Comparison of ENCODE assay signal across 13 cellular contexts in the genomic region with DNA sequence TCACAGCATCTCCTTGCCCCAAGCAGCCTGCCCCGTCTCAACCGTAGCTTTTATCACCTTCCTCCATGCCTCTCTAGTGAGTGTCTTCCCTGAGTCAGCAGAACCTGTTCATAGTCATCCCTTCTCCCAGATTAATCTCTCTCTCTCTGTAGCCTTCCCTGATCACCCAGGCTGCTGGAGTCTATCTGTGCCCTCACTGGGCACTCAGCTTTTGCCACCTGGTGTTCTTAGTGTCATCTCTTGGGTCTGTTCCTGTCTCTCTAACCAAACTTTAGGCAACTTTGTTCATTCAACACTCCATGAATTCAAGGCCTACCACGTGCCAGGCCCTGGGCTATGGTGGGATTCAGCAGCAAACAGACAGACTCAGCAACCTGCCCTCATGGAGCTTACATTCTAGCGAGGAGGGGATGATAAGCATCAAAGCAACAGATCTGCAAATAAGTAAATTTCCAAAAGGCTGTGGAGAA.
A peak's percentile ranks its signal among the peaks of the same experiment; 100 is the strongest.
DNase-seq lines count a peak whose midpoint lies in the region; TF ChIP-seq lines count a peak whose summit lies in the region.
"Had no signal": no experiment of that assay in that cellular context is flagged by ENCODE, and none has a peak within 500 bp of the region (broad histone marks: within the 10 kb centered on the region; RNA-seq: fewer than 3 reads in every experiment).

No MANE protein-coding gene starts in this region.

- H3K36me3 ChIP-seq in subcutaneous abdominal adipose tissue (ENCODE audit: control insufficient read depth in 5 of 5, insufficient read depth in 5 of 5, low read length in 5 of 5) = peaks cover 0 to 12% (median 7%) of the 10 kb centered on the region in 5 donors
- no peaks in the 10 kb centered on the region for H3K36me3 ChIP-seq in testis (ENCODE audit: low read depth, missing control alignments)
- H3K36me3 ChIP-seq: breast epithelium had no signal

- H3K9me3 ChIP-seq in subcutaneous abdominal adipose tissue (ENCODE audit: control insufficient read depth in 5 of 5, low read length in 5 of 5) (no peaks in the 10 kb centered on the region), testis (no peaks in the 10 kb centered on the region)
- H3K9me3 ChIP-seq: breast epithelium had no signal

- DNase-seq in activated T-cell treated with anti-CD3 and anti-CD28 coated beads, Interleukin-2, amount 50 U/mL, for 1 hour = peak; percentile 8
- DNase-seq in activated T-cell treated with anti-CD3 and anti-CD28 coated beads for 4 hours (no peak), amniotic epithelial cell (ENCODE audit: low read depth) (peak; percentile 40), kidney tubule cell (ENCODE audit: low spot score) (peak; percentile 57), NCI-H1694 (lab: John Stamatoyannopoulos, UW) (no peak), testis (no peak), NCI-H2171 treated with DMSO at 0.1 percent for 48 hours (lab: John Stamatoyannopoulos, UW) (no peak)
- DNase-seq: activated CD4-positive, alpha-beta T cell treated with anti-CD3 and anti-CD28 coated beads, Interleukin-2, amount 10 ng/mL, durations not matched to agents 7 days and 5 days; CD8-positive, alpha-beta memory T cell; foreskin melanocyte; NCI-H2029 treated with DMSO at 0.1 percent for 48 hours had no signal

- no peak overlapping the region for H3K4me3 ChIP-seq in subcutaneous abdominal adipose tissue (ENCODE audit: low read depth in 1 of 5, low read length in 5 of 5)
- no peak overlapping the region for H3K4me3 ChIP-seq in testis
- H3K4me3 ChIP-seq: breast epithelium had no signal

- no peak for TF ChIP-seq CTCF in testis (IDR thresholded peaks at IDR 0.05)

- TF ChIP-seq POLR2A in testis (IDR thresholded peaks at IDR 0.05) = no peak

- H3K4me1 ChIP-seq in subcutaneous abdominal adipose tissue (ENCODE audit: control insufficient read depth in 5 of 5, insufficient read depth in 5 of 5, low read length in 5 of 5) (peaks cover 21 to 53% (median 46%) of the 10 kb centered on the region in 5 donors), testis (no peaks in the 10 kb centered on the region)
- H3K4me1 ChIP-seq: breast epithelium had no signal

- 91 to 100% methylated on average over 4 of the region's 4 CpGs for WGBS in testis, 2 donors

- intact Hi-C loops in testis (cut with DNase I; ENCODE audit: low total_unique reads) = no loop called here

- H3K27ac ChIP-seq in subcutaneous abdominal adipose tissue (ENCODE audit: low read depth, low read length) (peak overlapping the region; percentile 98), testis (no peak overlapping the region)

- H3K27me3 ChIP-seq in subcutaneous abdominal adipose tissue (ENCODE audit: control insufficient read depth in 5 of 5, insufficient read depth in 4 of 5, low read length in 5 of 5) (no peaks in the 10 kb centered on the region), testis (no peaks in the 10 kb centered on the region)
- H3K27me3 ChIP-seq: breast epithelium had no signal

- H3K9ac ChIP-seq in subcutaneous abdominal adipose tissue (ENCODE audit: low read length in 5 of 5) = no peak overlapping the region

Comparison
In these comparisons a context has a peak if more than half of its experiments do, and no peak if none do; other contexts are left out.
1. DNase-seq: peak in activated T-cell treated with anti-CD3 and anti-CD28 coated beads, Interleukin-2, amount 50 U/mL, for 1 hour (single experiment), amniotic epithelial cell (single experiment) and kidney tubule cell (single experiment); none in activated T-cell treated with anti-CD3 and anti-CD28 coated beads for 4 hours (single experiment), NCI-H1694 (single experiment), testis (single experiment) and NCI-H2171 treated with DMSO at 0.1 percent for 48 hours (single experiment).